Comparison of ENCODE assay signal across 19 cellular contexts in genomic region chr5:159199780-159200179, GRCh38. TPM values are rescaled to one million over a fixed set of nuclear protein-coding genes. Genes with fewer than 3 reads are reported as not detected.
DNase-seq lines count a peak whose midpoint lies in the region; ATAC-seq and TF ChIP-seq lines count a peak whose summit lies in the region.
"Had no signal": no experiment of that assay in that cellular context is flagged by ENCODE, and none has a peak within 500 bp of the region (broad histone marks: within the 10 kb centered on the region; RNA-seq: fewer than 3 reads in every experiment).

No MANE protein-coding gene starts in this region.

- DNase-seq in activated T-cell treated with anti-CD3 and anti-CD28 coated beads, Interleukin-2, amount 50 U/mL, for 24 hours: no peak
- DNase-seq in activated T-cell treated with anti-CD3 and anti-CD28 coated beads, Interleukin-2, amount 50 U/mL, for 4 hours: no peak
- DNase-seq in IMR-90: no peak
- no peak for DNase-seq in activated T-helper 2 cell treated with anti-CD3 and anti-CD28 coated beads, Interferon-gamma antibody, Interleukin-2, Interleukin-4, amounts not matched to agents 10 μg/mL and 5 μg/mL and 100 μg/mL, durations not matched to agents 14 hours and 24 hours and 36 hours (ENCODE audit: low spot score)
- no peak for DNase-seq in spleen
- no peak for DNase-seq in pons (ENCODE audit: low spot score)
- DNase-seq: activated CD4-positive, alpha-beta T cell treated with anti-CD3 and anti-CD28 coated beads, Interleukin-2, amount 50 U/mL, for 1 hour; DMS153; GF-D8; glutamatergic neuron; GM23248; NCI-H1694; stimulated activated CD4-positive, alpha-beta T cell treated with anti-CD3 and anti-CD28 coated beads, Interleukin-2, amount 100 ng/mL, for 48 hours had no signal

- no peak overlapping the region for H2AFZ ChIP-seq in IMR-90 (replicated peaks; ENCODE audit: low read length, poor library complexity)
- H2AFZ ChIP-seq: GM23248, neural progenitor cell had no signal

- no peaks in the 10 kb centered on the region for H3K27me3 Mint-ChIP-seq in activated T-cell treated with anti-CD3 and anti-CD28 coated beads, Interleukin-2, amount 50 U/mL, for 24 hours
- no peaks in the 10 kb centered on the region for H3K27me3 Mint-ChIP-seq in activated T-cell treated with anti-CD3 and anti-CD28 coated beads, Interleukin-2, amount 50 U/mL, for 4 hours (ENCODE audit: low read depth)
- no peaks in the 10 kb centered on the region for H3K27me3 Mint-ChIP-seq in activated T-helper 2 cell treated with anti-CD3 and anti-CD28 coated beads, Interferon-gamma antibody, Interleukin-2, Interleukin-4, amounts not matched to agents 10 μg/mL and 5 μg/mL and 100 μg/mL, durations not matched to agents 14 hours and 24 hours and 36 hours (ENCODE audit: low read depth)

- H3K79me1 ChIP-seq in IMR-90 (ENCODE audit: low read depth in 1 of 2, low read length in 2 of 2): peaks cover 7 to 39% of the 10 kb centered on the region in 2 experiments; a peak in 2 of 4 replicates

- H3K9ac ChIP-seq in IMR-90 (ENCODE audit: low read depth, low read length): no peak overlapping the region
- H3K9ac ChIP-seq: GM23248, neural progenitor cell had no signal

- H2BK15ac ChIP-seq in IMR-90 (ENCODE audit: low read depth, low read length): no peak overlapping the region

- H3K4ac ChIP-seq in IMR-90 (ENCODE audit: low read depth, low read length): no peak overlapping the region

- H3K27me3 ChIP-seq in IMR-90 (ENCODE audit: control insufficient read depth, insufficient read depth, low read length) (no peaks in the 10 kb centered on the region), spleen (replicated peaks in 1 of 7) (no peaks in the 10 kb centered on the region)
- H3K27me3 ChIP-seq: neural progenitor cell had no signal

- H2AK5ac ChIP-seq in IMR-90 (ENCODE audit: low read depth, low read length): no peak overlapping the region

- POLR2A ChIA-PET in IMR-90 (lab: Charles Lee; ENCODE audit: unreplicated experiment): interaction anchor here (0.6 kb wide), 1 partner anchor 9 kb away, joined by 3 read pairs; no protein-coding TSS in a partner anchor

- in situ Hi-C loops in IMR-90 (cut with MboI; ENCODE audit: low sequenced_read_pairs): loop anchor here (25.0 kb wide), 1 partner anchor 1637 kb away; no protein-coding TSS in a partner anchor

- no peak overlapping the region for H2AK9ac ChIP-seq in IMR-90 (replicated peaks; ENCODE audit: low read depth, low read length, poor library complexity)

- no peak overlapping the region for H4K91ac ChIP-seq in IMR-90 (ENCODE audit: insufficient read depth, low read depth, low read length)

- no peak overlapping the region for H3K23ac ChIP-seq in IMR-90 (ENCODE audit: low read depth, low read length)

- ATAC-seq in activated T-cell treated with anti-CD3 and anti-CD28 coated beads, Interleukin-2, amount 50 U/mL, for 4 hours: no peak
- ATAC-seq in IMR-90 (ENCODE audit: low read depth) (no peak), GM19035 (IDR thresholded peaks at IDR 0.05; ENCODE audit: unreplicated experiment) (no peak), GM21529 (IDR thresholded peaks at IDR 0.05; ENCODE audit: unreplicated experiment) (no peak)
- ATAC-seq: Right ventricle myocardium inferior had no signal

- H3K4me2 ChIP-seq in IMR-90 (ENCODE audit: low read depth, low read length): no peak overlapping the region
- H3K4me2 ChIP-seq: neural progenitor cell had no signal

- peaks cover 89% of the 10 kb centered on the region for H3K4me1 Mint-ChIP-seq in activated T-cell treated with anti-CD3 and anti-CD28 coated beads, Interleukin-2, amount 50 U/mL, for 24 hours (ENCODE audit: low read depth)
- peaks cover 84% of the 10 kb centered on the region for H3K4me1 Mint-ChIP-seq in activated T-cell treated with anti-CD3 and anti-CD28 coated beads, Interleukin-2, amount 50 U/mL, for 4 hours (ENCODE audit: low read depth)
- peaks cover 66% of the 10 kb centered on the region for H3K4me1 Mint-ChIP-seq in activated T-helper 2 cell treated with anti-CD3 and anti-CD28 coated beads, Interferon-gamma antibody, Interleukin-2, Interleukin-4, amounts not matched to agents 10 μg/mL and 5 μg/mL and 100 μg/mL, durations not matched to agents 14 hours and 24 hours and 36 hours (ENCODE audit: low read depth)
- H3K4me1 Mint-ChIP-seq: neural progenitor cell had no signal

- peak overlapping the region; percentile 5 for H2BK5ac ChIP-seq in IMR-90 (ENCODE audit: low read depth, low read length, poor library complexity, severe bottlenecking)

- H4K5ac ChIP-seq in IMR-90 (ENCODE audit: low read depth, low read length): no peak overlapping the region

- no CpG with 5 or more reads among the region's 2 CpGs for WGBS in IMR-90 (ENCODE audit: extremely low coverage in 2 of 2, insufficient read length in 1 of 2), 2 experiments
- WGBS in spleen, 5 donors: 93 to 100% (median 97%) methylated on average over 2 of the region's 2 CpGs

- peaks cover 5% of the 10 kb centered on the region; the same call in 1 of the 2 replicates for H3K9me1 ChIP-seq in IMR-90 (ENCODE audit: insufficient read depth, low read length)

- H3K27ac Mint-ChIP-seq in activated T-cell treated with anti-CD3 and anti-CD28 coated beads, Interleukin-2, amount 50 U/mL, for 24 hours: peak overlapping the region; percentile 65
- H3K27ac Mint-ChIP-seq in activated T-helper 2 cell treated with anti-CD3 and anti-CD28 coated beads, Interferon-gamma antibody, Interleukin-2, Interleukin-4, amounts not matched to agents 10 μg/mL and 5 μg/mL and 100 μg/mL, durations not matched to agents 14 hours and 24 hours and 36 hours: peak overlapping the region; percentile 0
- H3K27ac Mint-ChIP-seq: neural progenitor cell had no signal

- H3K36me3 ChIP-seq in IMR-90 (ENCODE audit: control insufficient read depth, insufficient read depth, low read length) (peaks cover 25% of the 10 kb centered on the region), spleen (peaks cover 0 to 53% (median 3%) of the 10 kb centered on the region in 6 donors)

- H3K56ac ChIP-seq in IMR-90 (ENCODE audit: extremely low read depth, insufficient read depth, low read length): no peak overlapping the region

- no peak overlapping the region for H2BK120ac ChIP-seq in IMR-90 (ENCODE audit: low read depth, low read length)

- H3K18ac ChIP-seq in IMR-90 (ENCODE audit: low read depth, low read length): no peak overlapping the region

- BruUV-seq in IMR-90 (replicated peaks; lab: Mats Ljungman, UMichigan): no TSS peak

- H3K27ac ChIP-seq in IMR-90 (ENCODE audit: insufficient read depth, low read length) (no peak overlapping the region), spleen (peak overlapping the region in 6 of 8 donors; percentile 6 to 79 (median 66))
- H3K27ac ChIP-seq: coronary artery, GM23248, neural progenitor cell had no signal

- H2BK20ac ChIP-seq in IMR-90 (ENCODE audit: low read depth, low read length): no peak overlapping the region

- H4K20me1 ChIP-seq in IMR-90 (ENCODE audit: insufficient read depth, low read length): peaks cover 44% of the 10 kb centered on the region

- CTCF ChIA-PET in IMR-90 (lab: Yijun Ruan, JAX): interaction anchor here (0.6 to 0.9 kb wide), 4 partner anchors 9 to 1184 kb away, joined by 3 to 4 read pairs (median 4); no protein-coding TSS in a partner anchor

- no peak overlapping the region for H3K4me3 Mint-ChIP-seq in activated T-cell treated with anti-CD3 and anti-CD28 coated beads, Interleukin-2, amount 50 U/mL, for 24 hours
- no peak overlapping the region for H3K4me3 Mint-ChIP-seq in activated T-cell treated with anti-CD3 and anti-CD28 coated beads, Interleukin-2, amount 50 U/mL, for 4 hours
- no peak overlapping the region for H3K4me3 Mint-ChIP-seq in activated T-helper 2 cell treated with anti-CD3 and anti-CD28 coated beads, Interferon-gamma antibody, Interleukin-2, Interleukin-4, amounts not matched to agents 10 μg/mL and 5 μg/mL and 100 μg/mL, durations not matched to agents 14 hours and 24 hours and 36 hours (ENCODE audit: low read depth)
- H3K4me3 Mint-ChIP-seq: neural progenitor cell had no signal

- TF ChIP-seq RAD21 in IMR-90 (IDR thresholded peaks at IDR 0.05; ENCODE audit: low read length): no peak

- H4K8ac ChIP-seq in IMR-90 (ENCODE audit: low read depth in 2 of 2, low read length in 2 of 2): no peak overlapping the region

- peaks cover 12% of the 10 kb centered on the region for H3K4me1 ChIP-seq in IMR-90 (ENCODE audit: control insufficient read depth, insufficient read depth, low read length)
- H3K4me1 ChIP-seq in spleen: peaks cover 43 to 93% (median 59%) of the 10 kb centered on the region in 6 donors

- no peaks in the 10 kb centered on the region for H3K9me3 Mint-ChIP-seq in activated T-cell treated with anti-CD3 and anti-CD28 coated beads, Interleukin-2, amount 50 U/mL, for 24 hours
- no peaks in the 10 kb centered on the region for H3K9me3 Mint-ChIP-seq in activated T-cell treated with anti-CD3 and anti-CD28 coated beads, Interleukin-2, amount 50 U/mL, for 4 hours
- no peaks in the 10 kb centered on the region for H3K9me3 Mint-ChIP-seq in activated T-helper 2 cell treated with anti-CD3 and anti-CD28 coated beads, Interferon-gamma antibody, Interleukin-2, Interleukin-4, amounts not matched to agents 10 μg/mL and 5 μg/mL and 100 μg/mL, durations not matched to agents 14 hours and 24 hours and 36 hours
- H3K9me3 Mint-ChIP-seq: neural progenitor cell had no signal

- dilution Hi-C loops in IMR-90 (cut with HindIII; ENCODE audit: low sequenced_read_pairs, unreplicated experiment): no loop called here

- TF ChIP-seq CTCF in IMR-90 (conservative IDR thresholded peaks at IDR 0.05; ENCODE audit: low read depth, low read length): no peak
- TF ChIP-seq CTCF in spleen (IDR thresholded peaks at IDR 0.05 in 8 of 11, conservative IDR thresholded peaks at IDR 0.05 in 3 of 11): no peak

- H3K4me3 ChIP-seq in IMR-90 (ENCODE audit: insufficient read depth, low read depth, low read length) (no peak overlapping the region), spleen (no peak overlapping the region)
- H3K4me3 ChIP-seq: coronary artery, GM23248, neural progenitor cell, skin epidermis had no signal

- intact Hi-C loops in IMR-90 (cut with micrococcal nuclease) (loop anchor here (10.0 kb wide), 1 partner anchor 775 kb away; no protein-coding TSS in a partner anchor), spleen (cut with DNase I; ENCODE audit: low total_unique reads) (no loop called here)
- intact Hi-C loops in activated T-helper 2 cell treated with anti-CD3 and anti-CD28 coated beads, Interferon-gamma antibody, Interleukin-2, Interleukin-4, amounts not matched to agents 10 μg/mL and 5 μg/mL and 100 μg/mL, durations not matched to agents 14 hours and 24 hours and 36 hours (cut with micrococcal nuclease): no loop called here

- peaks cover 80% of the 10 kb centered on the region for H3K36me3 Mint-ChIP-seq in activated T-cell treated with anti-CD3 and anti-CD28 coated beads, Interleukin-2, amount 50 U/mL, for 24 hours (ENCODE audit: low read depth)
- H3K36me3 Mint-ChIP-seq in activated T-cell treated with anti-CD3 and anti-CD28 coated beads, Interleukin-2, amount 50 U/mL, for 4 hours (ENCODE audit: insufficient read depth): peaks cover 40% of the 10 kb centered on the region
- peaks cover 74% of the 10 kb centered on the region for H3K36me3 Mint-ChIP-seq in activated T-helper 2 cell treated with anti-CD3 and anti-CD28 coated beads, Interferon-gamma antibody, Interleukin-2, Interleukin-4, amounts not matched to agents 10 μg/mL and 5 μg/mL and 100 μg/mL, durations not matched to agents 14 hours and 24 hours and 36 hours (ENCODE audit: low read depth)

- H3K9me3 ChIP-seq in IMR-90 (ENCODE audit: control insufficient read depth, insufficient read depth, low read length) (no peaks in the 10 kb centered on the region), spleen (no peaks in the 10 kb centered on the region)

- TF ChIP-seq POLR2A in IMR-90 (IDR thresholded peaks at IDR 0.05; ENCODE audit: low read depth, low read length) (no peak), spleen (IDR thresholded peaks at IDR 0.05) (no peak)

- H3K14ac ChIP-seq in IMR-90 (replicated peaks; ENCODE audit: low read depth, low read length): no peak overlapping the region

RNA-seq across cellular contexts. Expression of gene RNF145, which starts 9.6 kb away (rescaled TPM):
- total RNA-seq in activated T-cell treated with anti-CD3 and anti-CD28 coated beads, Interleukin-2, amount 50 U/mL, for 4 hours: 100 to 1,000 TPM in 2 of 3 donors, 10 to 100 TPM in 1; 95.7 to 109 (median 101) TPM
- total RNA-seq in IMR-90 (2012; rRNA removed): 50.0 and 68.0 TPM in 2 replicates
- 44.9 and 57.0 TPM in 2 replicates for polyA plus RNA-seq in IMR-90 (2012; rRNA removed)
- 14.3 and 27.2 TPM in 2 replicates for polyA plus RNA-seq in IMR-90 (2012; cell fraction: cytosol; rRNA removed)
- polyA plus RNA-seq in IMR-90 (2012; cell fraction: nucleus; rRNA removed; ENCODE audit: low replicate concordance): 8.4 and 77.6 TPM in 2 replicates
- total RNA-seq in activated T-helper 2 cell treated with anti-CD3 and anti-CD28 coated beads, Interferon-gamma antibody, Interleukin-2, Interleukin-4, amounts not matched to agents 10 μg/mL and 5 μg/mL and 100 μg/mL, durations not matched to agents 14 hours and 24 hours and 36 hours: 113 and 124 TPM in 2 replicates
- 10 to 100 TPM; 57.7 to 90.7 (median 72.6) TPM for total RNA-seq in spleen
- polyA plus RNA-seq in spleen: 10 to 100 TPM; 27.6 to 40.0 (median 36.5) TPM
